Comparison of ENCODE assay signal across 9 cellular contexts in the genomic region with DNA sequence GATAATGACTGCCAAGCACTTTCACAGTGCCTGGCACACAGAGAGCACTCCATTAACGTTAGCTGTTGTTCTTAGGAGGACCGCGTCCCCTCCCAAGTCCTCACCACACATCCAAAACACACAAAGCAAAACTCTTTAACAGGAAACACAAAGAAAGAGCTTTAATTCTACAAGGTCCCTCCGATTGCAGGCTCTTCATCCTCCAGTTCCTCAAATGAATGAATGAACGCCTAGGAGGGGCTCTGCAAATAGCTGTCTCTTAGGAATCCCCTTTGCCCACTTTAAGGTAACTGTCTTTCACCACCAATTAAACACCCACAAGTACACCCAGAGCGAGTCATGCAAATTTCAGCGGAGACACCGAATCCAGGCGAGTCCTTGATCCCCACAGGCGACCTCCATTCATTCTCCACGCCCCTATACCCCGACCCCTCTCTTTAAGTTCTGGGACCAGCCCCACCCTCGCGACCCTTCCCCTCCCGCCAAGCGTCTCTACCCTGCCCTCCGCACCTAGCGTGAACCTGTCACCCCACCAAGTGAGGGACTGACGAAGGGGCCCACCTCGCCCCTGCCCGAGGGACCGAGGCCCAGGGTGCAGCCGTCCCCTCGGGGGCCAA. TPM values are rescaled to one million over a fixed set of nuclear protein-coding genes. Genes with fewer than 3 reads are reported as not detected.
A peak's percentile ranks its signal among the peaks of the same experiment; 100 is the strongest.
DNase-seq lines count a peak whose midpoint lies in the region; ATAC-seq and TF ChIP-seq lines count a peak whose summit lies in the region.
"Had no signal": no experiment of that assay in that cellular context is flagged by ENCODE, and none has a peak within 500 bp of the region (broad histone marks: within the 10 kb centered on the region; RNA-seq: fewer than 3 reads in every experiment).

No MANE protein-coding gene starts in this region.

- H3K9me3 Mint-ChIP-seq in natural killer cell: no peaks in the 10 kb centered on the region

- H3K4me1 ChIP-seq in PC-9 (replicated peaks; ENCODE audit: insufficient read depth): peaks cover 28% of the 10 kb centered on the region
- H3K4me1 ChIP-seq in effector memory CD4-positive, alpha-beta T cell (ENCODE audit: control insufficient read depth, insufficient read depth, low read length, poor library complexity, severe bottlenecking): peaks cover 17% of the 10 kb centered on the region

- H3K36me3 ChIP-seq in H7 (replicated peaks; ENCODE audit: control insufficient read depth, insufficient read depth, low read length): no peaks in the 10 kb centered on the region
- H3K36me3 ChIP-seq in PC-9 (ENCODE audit: low read depth): no peaks in the 10 kb centered on the region
- H3K36me3 ChIP-seq in effector memory CD4-positive, alpha-beta T cell (ENCODE audit: control insufficient read depth, insufficient read depth, low read length): no peaks in the 10 kb centered on the region

- no peaks in the 10 kb centered on the region for H3K36me3 Mint-ChIP-seq in natural killer cell

- peaks cover 55% of the 10 kb centered on the region for H3K79me2 ChIP-seq in PC-9 (ENCODE audit: low read depth)

- 0 out of 2 replicates have a peak, but pooled peaks cover 3% of the 10 kb centered on the region for H4K20me1 ChIP-seq in PC-9 (ENCODE audit: insufficient read depth)

- intact Hi-C loops in PC-9 (cut with micrococcal nuclease; ENCODE audit: unreplicated experiment) (no loop called here), natural killer cell (cut with micrococcal nuclease) (loop anchor here (1.0 kb wide), 1 partner anchor 65 kb away; a partner anchor contains a TSS)

- ATAC-seq in natural killer cell (no peak), HG02852 (IDR thresholded peaks at IDR 0.05; ENCODE audit: unreplicated experiment) (no peak), HG02870 (IDR thresholded peaks at IDR 0.05; ENCODE audit: unreplicated experiment) (no peak)

- POLR2A ChIA-PET in PC-9 (lab: Charles Lee; ENCODE audit: unreplicated experiment): interaction anchor here (0.6 kb wide), 1 partner anchor 15 kb away, joined by 3 read pairs; no protein-coding TSS in a partner anchor

- H3F3A ChIP-seq in PC-9 (ENCODE audit: insufficient read depth, low read depth): peaks cover 7% of the 10 kb centered on the region; the same call in 1 of the 2 replicates

- H3K9me3 ChIP-seq in PC-9 (ENCODE audit: insufficient read depth, low read depth): no peaks in the 10 kb centered on the region
- H3K9me3 ChIP-seq in effector memory CD4-positive, alpha-beta T cell (ENCODE audit: control insufficient read depth, low read length): no peaks in the 10 kb centered on the region

- H3K4me2 ChIP-seq in PC-9: peak overlapping the region; percentile 100

- H3K4me3 Mint-ChIP-seq in natural killer cell: peak overlapping the region; percentile 97

- H3K27me3 Mint-ChIP-seq in natural killer cell (ENCODE audit: low read depth in 2 of 2): no peaks in the 10 kb centered on the region

- CTCF ChIA-PET in PC-9 (lab: Charles Lee): interaction anchor here (0.6 kb wide), 1 partner anchor 406 kb away, joined by 4 read pairs; no protein-coding TSS in a partner anchor

- BruUV-seq in PC-9 (replicated peaks; lab: Mats Ljungman, UMichigan): no TSS peak

- H2AFZ ChIP-seq in PC-9: peak overlapping the region; percentile 94

- peak overlapping the region; percentile 98 to 99 for H3K27ac Mint-ChIP-seq in natural killer cell

- peaks cover 22 to 27% of the 10 kb centered on the region in 2 donors for H3K4me1 Mint-ChIP-seq in natural killer cell

- peak overlapping the region; percentile 96 for H3K27ac ChIP-seq in PC-9
- peak overlapping the region; percentile 99 for H3K27ac ChIP-seq in effector memory CD4-positive, alpha-beta T cell (ENCODE audit: insufficient read depth, low read length, poor library complexity, severe bottlenecking)

- DNase-seq in G401 (ENCODE audit: low spot score) (peak; percentile 10), H7 (peak; percentile 22), PC-9 (no peak), natural killer cell (no peak), cortex of kidney (lab: John Stamatoyannopoulos, UW) (no peak)
- DNase-seq in effector memory CD4-positive, alpha-beta T cell: no peak

- in situ Hi-C loops in G401 (cut with HindIII; ENCODE audit: low sequenced_read_pairs): no loop called here

- H3K27me3 ChIP-seq in H7 (ENCODE audit: control insufficient read depth, insufficient read depth, low read length): no peaks in the 10 kb centered on the region
- H3K27me3 ChIP-seq in PC-9 (ENCODE audit: insufficient read depth, low read depth): no peaks in the 10 kb centered on the region
- no peaks in the 10 kb centered on the region for H3K27me3 ChIP-seq in effector memory CD4-positive, alpha-beta T cell (replicated peaks; ENCODE audit: control insufficient read depth, insufficient read depth, low read length, poor library complexity, severe bottlenecking)

- TF ChIP-seq CTCF in PC-9 (conservative IDR thresholded peaks at IDR 0.05): no peak
- TF ChIP-seq CTCF in natural killer cell (IDR thresholded peaks at IDR 0.05): no peak

- H3K4me3 ChIP-seq in H7 (ENCODE audit: insufficient read depth, low read depth, low read length): peak overlapping the region; percentile 85
- H3K4me3 ChIP-seq in PC-9: peak overlapping the region; percentile 97
- peak overlapping the region; percentile 98 for H3K4me3 ChIP-seq in effector memory CD4-positive, alpha-beta T cell (ENCODE audit: insufficient read depth, low read depth, low read length, poor library complexity, severe bottlenecking)

- H3K9me2 ChIP-seq in PC-9 (ENCODE audit: insufficient read depth): no peaks in the 10 kb centered on the region

RNA-seq across cellular contexts. Expression of a gene that starts 0.6 kb away (rescaled TPM):
- 12.0 and 28.8 TPM in 2 replicates for total RNA-seq in G401 (2014; rRNA removed; shearing (Covaris generic))
- 36.8 and 39.0 TPM in 2 replicates for total RNA-seq in H7 (2014; rRNA removed; shearing (Covaris generic))
- total RNA-seq in PC-9 (2021) (51.2 and 61.0 TPM in 2 replicates), natural killer cell (10 to 100 TPM; 58.0 to 73.5 (median 63.3) TPM)

RNA-seq across cellular contexts. Expression of a gene that starts 34.7 kb away (rescaled TPM):
- 1.5 TPM in 1 of 2 replicates, not detected in the other for total RNA-seq in G401 (2014; rRNA removed; shearing (Covaris generic))
- 0.52 TPM in 1 of 2 replicates, not detected in the other for total RNA-seq in H7 (2014; rRNA removed; shearing (Covaris generic))
- not detected in 2 replicates for total RNA-seq in PC-9 (2021)
- total RNA-seq in natural killer cell: 1 to 10 TPM in 2 of 3 donors, under 1 TPM in 1; 0.41 to 3.3 (median 2.8) TPM
- total RNA-seq: T-helper 2 cell treated with Interferon-gamma antibody and Interleukin-4, amounts not matched to agents 100 ng/mL and 5 ng/mL, for 36 hours had no signal

Comparison
In these comparisons a context has a peak if more than half of its experiments do, and no peak if none do; other contexts are left out.
1. DNase-seq: peak in G401 (single experiment) and H7 (single experiment); none in PC-9 (0 of 2), effector memory CD4-positive, alpha-beta T cell (0 of 3), natural killer cell (single experiment) and cortex of kidney (single experiment).
2. Peak in every context shown above with its lines, with median percentiles within 50 percentile points of each other: H3K4me3 ChIP-seq.